In the genomic region with DNA sequence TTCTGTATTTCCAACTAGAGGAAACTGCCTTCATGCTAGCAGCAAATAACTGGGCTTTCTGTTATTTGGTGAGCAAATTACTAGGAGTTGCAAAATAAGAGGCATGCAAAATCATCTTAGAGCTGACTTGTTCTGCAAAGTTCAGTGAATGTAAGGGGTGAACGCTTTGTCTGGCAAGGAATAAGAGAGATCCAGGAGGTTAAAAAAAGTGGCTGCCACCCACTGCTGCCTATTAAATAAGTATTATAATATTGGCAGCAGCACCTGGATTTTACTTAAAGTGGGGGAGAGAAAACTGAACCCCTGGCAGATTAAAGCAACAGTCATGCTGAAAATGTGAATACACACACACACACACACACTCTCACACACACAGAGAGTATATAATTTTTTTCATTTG, we compare ENCODE assay signal across 20 cellular contexts.
"Had no signal": no experiment of that assay in that cellular context is flagged by ENCODE, and none has a peak within 500 bp of the region (broad histone marks: within the 10 kb centered on the region; RNA-seq: fewer than 3 reads in every experiment).

No MANE protein-coding gene starts in this region.

- H3K4me1 ChIP-seq: esophagus muscularis mucosa, left lung, lower lobe of right lung, right lobe of liver, tibial nerve had no signal

- ATAC-seq: left lung; lower lobe of right lung; naive thymus-derived CD8-positive, alpha-beta T cell; right lobe of liver had no signal

- H3K4me3 ChIP-seq: esophagus muscularis mucosa, left lung, lower lobe of right lung, right lobe of liver, tibial nerve had no signal

- H3K9me3 ChIP-seq: left lung, lower lobe of right lung, right lobe of liver, tibial nerve had no signal

- H3K36me3 ChIP-seq: esophagus muscularis mucosa, left lung, lower lobe of right lung, right lobe of liver, tibial nerve had no signal

- H3K27me3 ChIP-seq: esophagus muscularis mucosa, left lung, right lobe of liver, tibial nerve had no signal

- DNase-seq: activated CD4-positive, alpha-beta T cell treated with anti-CD3 and anti-CD28 coated beads for 48 hours; activated CD4-positive, alpha-beta T cell treated with anti-CD3 and anti-CD28 coated beads, Interleukin-2, amount 50 U/mL, for 48 hours; activated CD8-positive, alpha-beta memory T cell treated with anti-CD3 and anti-CD28 coated beads for 24 hours; activated effector memory CD4-positive, alpha-beta T cell treated with anti-CD3 and anti-CD28 coated beads, Interleukin-2, amount 50 U/mL, for 16 hours; activated naive CD4-positive, alpha-beta T cell treated with anti-CD3 and anti-CD28 coated beads, Interleukin-2, amount 10 ng/mL, durations not matched to agents 7 days and 5 days; activated naive CD8-positive, alpha-beta T cell treated with anti-CD3 and anti-CD28 coated beads, Interleukin-2, amount 10 ng/mL, durations not matched to agents 7 days and 5 days; amygdala; dermis blood vessel endothelial cell; effector CD4-positive, alpha-beta T cell; foreskin melanocyte; left lung; lower lobe of right lung; mesenchymal stem cell; naive thymus-derived CD8-positive, alpha-beta T cell; right lobe of liver; stimulated activated CD4-positive, alpha-beta T cell treated with anti-CD3 and anti-CD28 coated beads, Interleukin-2, amount 100 ng/mL, for 48 hours; stimulated activated naive CD4-positive, alpha-beta T cell treated with Interleukin-2 at 50 U/mL for 16 hours; T-helper 1 cell had no signal
